ENCODE assay signal across 23 cellular contexts in genomic region chr14:101594511-101595148, GRCh38. TPM values are rescaled to one million over a fixed set of nuclear protein-coding genes. Genes with fewer than 3 reads are reported as not detected.
"Had no signal": no experiment of that assay in that cellular context is flagged by ENCODE, and none has a peak within 500 bp of the region (broad histone marks: within the 10 kb centered on the region; RNA-seq: fewer than 3 reads in every experiment).

No MANE protein-coding gene starts in this region.

- H3K4me3 ChIP-seq: breast epithelium, left ventricle myocardium inferior, mucosa of descending colon, psoas muscle, right lobe of liver, smooth muscle cell, tibial nerve, uterus had no signal

- H3K27ac ChIP-seq: breast epithelium, left ventricle myocardium inferior, psoas muscle, right lobe of liver, tibial nerve, uterus had no signal

- H3K4me1 ChIP-seq: breast epithelium, left ventricle myocardium inferior, psoas muscle, right lobe of liver, tibial nerve, uterus had no signal

- DNase-seq: activated naive CD8-positive, alpha-beta T cell treated with anti-CD3 and anti-CD28 coated beads, Interleukin-2, amount 50 U/mL, for 24 hours; activated T-cell treated with anti-CD3 and anti-CD28 coated beads, Interleukin-2, amount 50 U/mL, for 24 hours; aorta; hippocampal formation; left ventricle myocardium inferior; nephron progenitor cell; occipital lobe; psoas muscle; stimulated activated CD4-positive, alpha-beta T cell treated with anti-CD3 and anti-CD28 coated beads, Interleukin-4, amount 100 ng/mL, for 4 hours; stimulated activated naive CD4-positive, alpha-beta T cell treated with Interleukin-2 at 50 U/mL for 16 hours; substantia nigra; uterus had no signal

- H3K27me3 ChIP-seq: breast epithelium, right lobe of liver, tibial nerve, uterus had no signal

- H3K36me3 ChIP-seq: breast epithelium, left ventricle myocardium inferior, right lobe of liver, tibial nerve, uterus had no signal

- H3K9me3 ChIP-seq: mucosa of descending colon, psoas muscle, right lobe of liver, uterus had no signal

- H3K4me3 Mint-ChIP-seq: activated naive CD8-positive, alpha-beta T cell treated with anti-CD3 and anti-CD28 coated beads, Interleukin-2, amount 50 U/mL, for 24 hours; activated T-cell treated with anti-CD3 and anti-CD28 coated beads, Interleukin-2, amount 50 U/mL, for 24 hours; memory B cell; nephron progenitor cell had no signal

- ATAC-seq: activated naive CD8-positive, alpha-beta T cell treated with anti-CD3 and anti-CD28 coated beads, Interleukin-2, amount 50 U/mL, for 24 hours; esophagus mucosa; mucosa of descending colon; psoas muscle; right lobe of liver; SK-N-SH treated with all-trans-retinoic acid at 6 μM for 48 hours had no signal

- H3K27me3 Mint-ChIP-seq: activated naive CD8-positive, alpha-beta T cell treated with anti-CD3 and anti-CD28 coated beads, Interleukin-2, amount 50 U/mL, for 24 hours; activated T-cell treated with anti-CD3 and anti-CD28 coated beads, Interleukin-2, amount 50 U/mL, for 24 hours; memory B cell had no signal

- H3K27ac Mint-ChIP-seq: activated naive CD8-positive, alpha-beta T cell treated with anti-CD3 and anti-CD28 coated beads, Interleukin-2, amount 50 U/mL, for 24 hours; memory B cell; nephron progenitor cell had no signal

RNA-seq across cellular contexts. Expression of gene DIO3, which starts 33.3 kb away (rescaled TPM):
- total RNA-seq: activated CD8-positive, alpha-beta memory T cell treated with anti-CD3 and anti-CD28 coated beads for 36 hours; glomerular endothelial cell; left ventricle myocardium inferior; occipital lobe; T-helper 1 cell treated with Interleukin-12 subunit alpha and Interleukin-12 subunit beta and Interleukin-4 antibody, amounts not matched to agents 30 ng/mL and 1 ng/mL, for 36 hours had no signal
